ENCODE assay signal across 8 cellular contexts in the genomic region with DNA sequence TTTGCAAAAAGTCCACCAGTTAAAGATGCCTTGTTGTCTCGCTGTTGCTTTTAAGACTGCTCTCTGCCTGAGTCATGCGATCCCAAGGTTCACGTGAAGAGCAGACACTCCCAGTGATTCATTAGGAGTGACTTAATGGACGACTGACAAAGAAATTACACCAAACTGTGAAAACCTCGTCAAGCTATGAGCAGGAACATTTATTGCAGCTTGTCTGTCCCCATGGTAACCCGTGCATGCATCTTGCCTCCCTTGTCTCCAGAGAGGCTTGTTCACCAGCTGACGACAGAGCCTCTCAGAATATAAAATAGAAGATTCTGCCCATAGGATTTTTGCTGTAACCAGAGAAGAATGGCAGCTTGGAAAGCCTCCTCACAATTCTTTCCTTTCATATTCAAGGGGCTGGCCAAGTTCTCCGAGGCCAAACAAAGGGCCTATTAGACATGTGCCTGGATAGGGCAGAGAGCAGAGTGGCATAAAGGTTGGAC.
DNase-seq lines count a peak whose midpoint lies in the region; TF ChIP-seq lines count a peak whose summit lies in the region.

No MANE protein-coding gene starts in this region.

- H4K20me1 ChIP-seq in osteoblast (ENCODE audit: insufficient read depth, low read length) = no peaks in the 10 kb centered on the region

- TF ChIP-seq POLR2A in esophagus squamous epithelium (IDR thresholded peaks at IDR 0.05) = no peak

- intact Hi-C loops in esophagus squamous epithelium (cut with DNase I) = no loop called here

- TF ChIP-seq CTCF in fibroblast of mammary gland (conservative IDR thresholded peaks at IDR 0.05; ENCODE audit: control insufficient read depth, insufficient read depth, low read depth, low read length) (no peak), osteoblast (IDR thresholded peaks at IDR 0.05; ENCODE audit: extremely low read depth, low read depth, low read length) (no peak), esophagus squamous epithelium (IDR thresholded peaks at IDR 0.05) (no peak)

- H3K27me3 ChIP-seq in osteoblast (ENCODE audit: insufficient read depth, low read length) (no peaks in the 10 kb centered on the region), esophagus squamous epithelium (peaks cover 0 to 3% (median 0%) of the 10 kb centered on the region in 4 donors)

- H3K36me3 ChIP-seq in osteoblast (ENCODE audit: insufficient read depth, low read length) (no peaks in the 10 kb centered on the region), esophagus squamous epithelium (no peaks in the 10 kb centered on the region)

- peaks cover 64% of the 10 kb centered on the region for H3K4me1 ChIP-seq in osteoblast (ENCODE audit: insufficient read depth, low read length)
- H3K4me1 ChIP-seq in esophagus squamous epithelium = peaks cover 0 to 25% (median 7%) of the 10 kb centered on the region in 3 donors

- DNase-seq in EH (ENCODE audit: low read depth) (peak; percentile 100), NCI-H69 (lab: John Stamatoyannopoulos, UW) (peak; percentile 98), fibroblast of mammary gland (ENCODE audit: low read depth) (peak; percentile 100), osteoblast (ENCODE audit: insufficient read length, low spot score, missing footprints) (peak; percentile 90), UCSD-AML1 (lab: John Stamatoyannopoulos, UW; ENCODE audit: unreplicated experiment) (no peak), esophagus squamous epithelium (lab: John Stamatoyannopoulos, UW) (no peak)
- no peak for DNase-seq in stimulated activated CD4-positive, alpha-beta T cell treated with anti-CD3 and anti-CD28 coated beads, Interleukin-4, amount 100 ng/mL, for 4 hours
- DNase-seq in activated CD8-positive, alpha-beta memory T cell treated with anti-CD3 and anti-CD28 coated beads, Interleukin-2, amount 50 U/mL, for 4 hours = no peak

- H3K79me2 ChIP-seq in osteoblast (ENCODE audit: insufficient read depth, low read length) = peaks cover 8% of the 10 kb centered on the region

- WGBS in esophagus squamous epithelium, 2 donors = 24 to 37% methylated on average over 6 to 8 of the region's 8 CpGs

- peak overlapping the region; percentile 98 for H3K27ac ChIP-seq in osteoblast (ENCODE audit: low read depth, low read length)
- H3K27ac ChIP-seq in esophagus squamous epithelium = peak overlapping the region in 2 of 4 donors; percentile 59 to 60

- H3K9me3 ChIP-seq in osteoblast (ENCODE audit: low read depth, low read length) (no peaks in the 10 kb centered on the region), esophagus squamous epithelium (no peaks in the 10 kb centered on the region)

- peak overlapping the region; percentile 76 for H3K4me2 ChIP-seq in osteoblast (ENCODE audit: insufficient read depth, low read length)

- no peak overlapping the region for H2AFZ ChIP-seq in osteoblast (ENCODE audit: low read length)

- H3K4me3 ChIP-seq in fibroblast of mammary gland (ENCODE audit: control insufficient read depth, low read depth, low read length) (no peak overlapping the region), osteoblast (ENCODE audit: insufficient read depth, low read length) (peak overlapping the region; percentile 44), esophagus squamous epithelium (peak overlapping the region in 1 of 4 donors; percentile 12)

Comparison
In these comparisons a context has a peak if more than half of its experiments do, and no peak if none do; other contexts are left out.
1. DNase-seq: peak in EH (single experiment), NCI-H69 (single experiment), fibroblast of mammary gland (single experiment) and osteoblast (single experiment); none in stimulated activated CD4-positive, alpha-beta T cell treated with anti-CD3 and anti-CD28 coated beads, Interleukin-4, amount 100 ng/mL, for 4 hours (0 of 2), UCSD-AML1 (single experiment), esophagus squamous epithelium (single experiment) and activated CD8-positive, alpha-beta memory T cell treated with anti-CD3 and anti-CD28 coated beads, Interleukin-2, amount 50 U/mL, for 4 hours (single experiment).